Comparison of ENCODE assay signal across 28 cellular contexts in genomic region chr10:72756674-72757385, GRCh38.
A peak's percentile ranks its signal among the peaks of the same experiment; 100 is the strongest.
DNase-seq lines count a peak whose midpoint lies in the region; FAIRE-seq and TF ChIP-seq lines count a peak whose summit lies in the region.
"Had no signal": no experiment of that assay in that cellular context is flagged by ENCODE, and none has a peak within 500 bp of the region (broad histone marks: within the 10 kb centered on the region; RNA-seq: fewer than 3 reads in every experiment).

No MANE protein-coding gene starts in this region.

- DNase-seq in astrocyte (ENCODE audit: low read depth), result peak; percentile 84
- DNase-seq in fibroblast of the aortic adventitia (ENCODE audit: low read depth), result peak; percentile 86
- peak; percentile 3 for DNase-seq in osteoblast (ENCODE audit: insufficient read length, low spot score, missing footprints)
- DNase-seq in T-helper 9 cell, result no peak
- no peak for DNase-seq in Peyer's patch
- no peak for DNase-seq in HTR-8/SVneo (ENCODE audit: insufficient read length, low spot score)
- DNase-seq: activated CD4-positive, CD25-positive, alpha-beta regulatory T cell treated with anti-CD3 and anti-CD28 coated beads, Interleukin-2, amount 50 U/mL, for 72 hours; activated naive CD4-positive, alpha-beta T cell treated with anti-CD3 and anti-CD28 coated beads, Interleukin-2, amount 50 U/mL, for 16 hours; activated T-cell treated with anti-CD3 and anti-CD28 coated beads, Interleukin-2, amount 50 U/mL, for 48 hours; CD4-positive, alpha-beta T cell; cortex of kidney; DMS 273 treated with DMSO at 0.1 percent for 48 hours; foreskin fibroblast; left cardiac atrium; naive thymus-derived CD4-positive, alpha-beta T cell; NCI-H187; NCI-H446 treated with DMSO at 0.1 percent for 48 hours; RPMI8226; stimulated activated CD4-positive, alpha-beta T cell treated with anti-CD3 and anti-CD28 coated beads, Interleukin-1b, Interleukin-23, amount 100 ng/mL, for 48 hours had no signal

- FAIRE-seq in astrocyte (lab: Jason Lieb, UNC), result no peak
- no peak for FAIRE-seq in HTR-8/SVneo (lab: Jason Lieb, UNC)
- FAIRE-seq: G401.6 had no signal

- peaks cover 15% of the 10 kb centered on the region for H3K4me1 Mint-ChIP-seq in astrocyte (ENCODE audit: low read depth, unreplicated experiment)

- H2AFZ ChIP-seq in astrocyte (ENCODE audit: low read depth, low read length) (no peak overlapping the region), osteoblast (ENCODE audit: low read length) (no peak overlapping the region)
- H2AFZ ChIP-seq: hepatocyte, parathyroid adenoma had no signal

- H3K27ac Mint-ChIP-seq in astrocyte (ENCODE audit: unreplicated experiment), result peak overlapping the region; percentile 24
- H3K27ac Mint-ChIP-seq: CD4-positive, alpha-beta T cell; memory B cell; naive thymus-derived CD4-positive, alpha-beta T cell; stimulated activated memory B cell treated with anti-CD40 and anti-IgM and Interleukin-4, amounts not matched to agents 10 μg/mL and 1 μg/mL and 100 μg/mL, for 72 hours had no signal

- H3K4me2 ChIP-seq in astrocyte (ENCODE audit: low read length), result peak overlapping the region; percentile 37
- no peak overlapping the region for H3K4me2 ChIP-seq in osteoblast (ENCODE audit: insufficient read depth, low read length)
- H3K4me2 ChIP-seq: hepatocyte, KMS-11 had no signal

- no peak for TF ChIP-seq POLR2A in Peyer's patch (IDR thresholded peaks at IDR 0.05)

- H3K9ac ChIP-seq in HUES48 (ENCODE audit: low read depth, low read length) (peak overlapping the region; percentile 51), astrocyte (ENCODE audit: low read length) (no peak overlapping the region)
- H3K9ac ChIP-seq: KMS-11, parathyroid adenoma had no signal

- H3K27ac ChIP-seq in HUES48 (ENCODE audit: low read depth, low read length), result peak overlapping the region; percentile 94
- H3K27ac ChIP-seq in astrocyte (ENCODE audit: low read depth, low read length), result peak overlapping the region; percentile 17
- no peak overlapping the region for H3K27ac ChIP-seq in osteoblast (ENCODE audit: low read depth, low read length)
- H3K27ac ChIP-seq in Peyer's patch, result no peak overlapping the region
- H3K27ac ChIP-seq: hepatocyte, KMS-11, parathyroid adenoma, thoracic aorta had no signal

- H3K36me3 Mint-ChIP-seq in astrocyte (ENCODE audit: low read depth, unreplicated experiment), result no peaks in the 10 kb centered on the region
- H3K36me3 Mint-ChIP-seq: brain had no signal

- TF ChIP-seq CTCF in astrocyte (IDR thresholded peaks at IDR 0.05; ENCODE audit: insufficient read depth, low read depth, low read length) (no peak), fibroblast of the aortic adventitia (IDR thresholded peaks at IDR 0.05; ENCODE audit: insufficient read depth, low read length) (no peak), osteoblast (IDR thresholded peaks at IDR 0.05; ENCODE audit: extremely low read depth, low read depth, low read length) (no peak), Peyer's patch (IDR thresholded peaks at IDR 0.05) (no peak)

- no peaks in the 10 kb centered on the region for H3K9me3 Mint-ChIP-seq in astrocyte (ENCODE audit: unreplicated experiment)
- H3K9me3 Mint-ChIP-seq: brain; CD4-positive, alpha-beta T cell; memory B cell; naive thymus-derived CD4-positive, alpha-beta T cell; stimulated activated memory B cell treated with anti-CD40 and anti-IgM and Interleukin-4, amounts not matched to agents 10 μg/mL and 1 μg/mL and 100 μg/mL, for 72 hours had no signal

- H3K36me3 ChIP-seq in HUES48 (ENCODE audit: control insufficient read depth, insufficient read depth, low read length) (no peaks in the 10 kb centered on the region), astrocyte (ENCODE audit: insufficient read depth, low read length) (no peaks in the 10 kb centered on the region), osteoblast (ENCODE audit: insufficient read depth, low read length) (no peaks in the 10 kb centered on the region), Peyer's patch (no peaks in the 10 kb centered on the region)
- H3K36me3 ChIP-seq: thoracic aorta had no signal

- no peaks in the 10 kb centered on the region for H3K27me3 Mint-ChIP-seq in astrocyte (ENCODE audit: low read depth, unreplicated experiment)
- H3K27me3 Mint-ChIP-seq: CD4-positive, alpha-beta T cell; memory B cell; naive thymus-derived CD4-positive, alpha-beta T cell; stimulated activated memory B cell treated with anti-CD40 and anti-IgM and Interleukin-4, amounts not matched to agents 10 μg/mL and 1 μg/mL and 100 μg/mL, for 72 hours had no signal

- H3K4me1 ChIP-seq in HUES48 (ENCODE audit: control insufficient read depth, insufficient read depth, low read length) (peaks cover 67% of the 10 kb centered on the region), astrocyte (ENCODE audit: insufficient read depth, low read length) (no peaks in the 10 kb centered on the region), osteoblast (ENCODE audit: insufficient read depth, low read length) (peaks cover 6% of the 10 kb centered on the region), Peyer's patch (no peaks in the 10 kb centered on the region)

- H3K4me3 Mint-ChIP-seq in astrocyte (ENCODE audit: unreplicated experiment), result no peak overlapping the region
- H3K4me3 Mint-ChIP-seq: CD4-positive, alpha-beta T cell; memory B cell; naive thymus-derived CD4-positive, alpha-beta T cell; stimulated activated memory B cell treated with anti-CD40 and anti-IgM and Interleukin-4, amounts not matched to agents 10 μg/mL and 1 μg/mL and 100 μg/mL, for 72 hours had no signal

- H3K9me3 ChIP-seq in HUES48 (ENCODE audit: control insufficient read depth, insufficient read depth, low read length) (no peaks in the 10 kb centered on the region), astrocyte (ENCODE audit: insufficient read depth, low read depth, low read length) (no peaks in the 10 kb centered on the region), osteoblast (ENCODE audit: low read depth, low read length) (no peaks in the 10 kb centered on the region), Peyer's patch (no peaks in the 10 kb centered on the region)
- H3K9me3 ChIP-seq: thoracic aorta had no signal

- H4K20me1 ChIP-seq in astrocyte (ENCODE audit: insufficient read depth, low read length) (peaks cover 31% of the 10 kb centered on the region), osteoblast (ENCODE audit: insufficient read depth, low read length) (peaks cover 6% of the 10 kb centered on the region)

- H3K79me2 ChIP-seq in astrocyte (ENCODE audit: insufficient read depth, low read length) (peaks cover 20% of the 10 kb centered on the region), osteoblast (ENCODE audit: insufficient read depth, low read length) (peaks cover 30% of the 10 kb centered on the region)

- H3K27me3 ChIP-seq in HUES48 (ENCODE audit: control insufficient read depth, insufficient read depth, low read length) (no peaks in the 10 kb centered on the region), astrocyte (ENCODE audit: insufficient read depth, low read length) (no peaks in the 10 kb centered on the region), osteoblast (ENCODE audit: insufficient read depth, low read length) (no peaks in the 10 kb centered on the region), Peyer's patch (no peaks in the 10 kb centered on the region)
- H3K27me3 ChIP-seq: hepatocyte had no signal

- H3K4me3 ChIP-seq in HUES48 (ENCODE audit: low read depth, low read length) (peak overlapping the region; percentile 44), astrocyte (ENCODE audit: insufficient read depth, low read depth, low read length) (no peak overlapping the region), fibroblast of the aortic adventitia (ENCODE audit: low read depth, low read length) (no peak overlapping the region), osteoblast (ENCODE audit: insufficient read depth, low read length) (no peak overlapping the region), Peyer's patch (no peak overlapping the region)
- H3K4me3 ChIP-seq: hepatocyte, thoracic aorta had no signal

Comparison
In these comparisons a context has a peak if more than half of its experiments do, and no peak if none do; other contexts are left out.
1. H3K27ac ChIP-seq: peak in HUES48 (single experiment) and astrocyte (single experiment); none in osteoblast (single experiment) and Peyer's patch (0 of 4).
2. DNase-seq: peak in astrocyte (single experiment), fibroblast of the aortic adventitia (single experiment) and osteoblast (single experiment); none in T-helper 9 cell (single experiment), Peyer's patch (0 of 3) and HTR-8/SVneo (single experiment).